Comparison of ENCODE assay signal across 2 cellular contexts in the genomic region with DNA sequence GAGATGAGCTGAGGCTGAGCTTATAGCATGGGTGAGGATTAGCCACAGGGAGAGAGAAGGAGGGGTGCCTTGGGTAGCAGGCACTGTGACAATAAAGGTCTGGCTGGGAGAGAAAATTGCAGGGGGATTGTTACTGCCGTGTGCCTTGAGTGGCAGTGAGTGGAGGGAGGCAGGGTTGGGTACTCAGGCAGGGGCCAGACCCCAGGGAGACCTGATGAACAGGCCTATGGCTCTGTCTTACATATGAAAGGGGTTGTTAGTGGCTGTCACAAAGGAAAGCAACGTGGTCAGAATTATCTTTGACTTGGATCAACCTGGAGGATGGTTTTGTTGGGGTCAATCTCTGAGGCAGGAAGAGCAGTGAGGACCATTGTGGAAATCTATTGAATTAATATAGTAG.
TF ChIP-seq lines count a peak whose summit lies in the region.

No MANE protein-coding gene starts in this region.

TF ChIP-seq in GM23338, 12 proteins besides CTCF, POLR2A, EP300 and RAD21:
- TF ChIP-seq CREB1 (CRISPR knock-in tag; IDR thresholded peaks at IDR 0.05; ENCODE audit: low read depth) (no peak), ZNF331 (CRISPR knock-in tag; IDR thresholded peaks at IDR 0.05; ENCODE audit: low read depth) (no peak)
TF ChIP-seq in GM23338: peak in this region for 0.

TF ChIP-seq in WTC11, 78 proteins besides CTCF, POLR2A, EP300 and RAD21:
- TF ChIP-seq IRF2 (CRISPR knock-in tag; IDR thresholded peaks at IDR 0.05; ENCODE audit: borderline replicate concordance, low read depth) (no peak), GRHL2 (CRISPR knock-in tag; IDR thresholded peaks at IDR 0.05; ENCODE audit: insufficient replicate concordance, severe bottlenecking) (no peak), FOXJ3 (CRISPR knock-in tag; IDR thresholded peaks at IDR 0.05; ENCODE audit: borderline replicate concordance) (no peak), SP1 (CRISPR knock-in tag; conservative IDR thresholded peaks at IDR 0.05) (no peak), ERG (CRISPR knock-in tag; IDR thresholded peaks at IDR 0.05) (no peak)
- TF ChIP-seq, protein P1, sequence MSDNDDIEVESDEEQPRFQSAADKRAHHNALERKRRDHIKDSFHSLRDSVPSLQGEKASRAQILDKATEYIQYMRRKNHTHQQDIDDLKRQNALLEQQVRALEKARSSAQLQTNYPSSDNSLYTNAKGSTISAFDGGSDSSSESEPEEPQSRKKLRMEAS (CRISPR knock-in tag; IDR thresholded peaks at IDR 0.05) = no peak
